In the genomic region with DNA sequence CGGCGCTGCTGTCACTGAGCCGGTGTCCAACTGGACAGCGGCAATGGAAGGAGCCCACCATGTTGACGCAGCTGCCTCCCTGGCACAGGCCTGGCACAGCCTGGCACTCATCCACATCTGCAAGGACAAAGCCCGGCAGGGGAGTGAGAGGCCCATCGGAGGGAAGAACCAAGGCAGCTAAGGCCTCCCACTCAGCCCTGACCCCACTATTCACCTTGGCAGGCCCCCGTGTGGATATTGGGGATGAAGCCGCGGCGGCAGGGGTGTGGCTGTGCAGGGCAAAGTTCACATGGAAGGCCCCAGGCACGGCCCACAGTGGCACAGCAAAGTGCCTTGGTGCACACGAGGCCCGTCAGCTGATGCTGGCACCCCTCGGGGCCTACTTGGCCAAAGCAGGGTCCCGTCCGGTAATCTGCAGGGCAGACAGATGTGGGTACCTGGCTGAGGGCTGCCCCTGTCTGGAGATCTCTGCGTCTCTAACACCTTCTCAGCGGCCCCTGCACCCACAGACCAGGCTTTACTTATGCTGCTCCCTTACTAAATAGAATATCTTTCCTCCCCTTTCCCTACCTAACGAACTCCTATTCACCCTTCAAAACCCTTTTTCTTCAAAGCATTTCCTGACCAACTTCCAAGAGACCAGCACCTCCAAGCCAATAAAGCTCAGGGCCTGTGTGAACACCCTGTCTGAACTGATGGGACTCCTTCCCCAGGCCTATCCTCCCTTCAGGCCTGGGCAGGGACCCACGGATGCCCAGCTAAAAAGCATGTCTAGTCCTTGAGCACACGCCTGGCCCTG, we compare ENCODE assay signal across 1 cellular context.
TF ChIP-seq lines count a peak whose summit lies in the region.

No MANE protein-coding gene starts in this region.

TF ChIP-seq in HepG2, 621 proteins besides CTCF, POLR2A, EP300 and RAD21 (continues in another document):
- TF ChIP-seq HNF4A (CRISPR knock-in tag; IDR thresholded peaks at IDR 0.05): peak; percentile 83
- TF ChIP-seq RBM39 (IDR thresholded peaks at IDR 0.05; ENCODE audit: low read depth, low read length, poor library complexity, severe bottlenecking): no peak
- TF ChIP-seq, protein P1, sequence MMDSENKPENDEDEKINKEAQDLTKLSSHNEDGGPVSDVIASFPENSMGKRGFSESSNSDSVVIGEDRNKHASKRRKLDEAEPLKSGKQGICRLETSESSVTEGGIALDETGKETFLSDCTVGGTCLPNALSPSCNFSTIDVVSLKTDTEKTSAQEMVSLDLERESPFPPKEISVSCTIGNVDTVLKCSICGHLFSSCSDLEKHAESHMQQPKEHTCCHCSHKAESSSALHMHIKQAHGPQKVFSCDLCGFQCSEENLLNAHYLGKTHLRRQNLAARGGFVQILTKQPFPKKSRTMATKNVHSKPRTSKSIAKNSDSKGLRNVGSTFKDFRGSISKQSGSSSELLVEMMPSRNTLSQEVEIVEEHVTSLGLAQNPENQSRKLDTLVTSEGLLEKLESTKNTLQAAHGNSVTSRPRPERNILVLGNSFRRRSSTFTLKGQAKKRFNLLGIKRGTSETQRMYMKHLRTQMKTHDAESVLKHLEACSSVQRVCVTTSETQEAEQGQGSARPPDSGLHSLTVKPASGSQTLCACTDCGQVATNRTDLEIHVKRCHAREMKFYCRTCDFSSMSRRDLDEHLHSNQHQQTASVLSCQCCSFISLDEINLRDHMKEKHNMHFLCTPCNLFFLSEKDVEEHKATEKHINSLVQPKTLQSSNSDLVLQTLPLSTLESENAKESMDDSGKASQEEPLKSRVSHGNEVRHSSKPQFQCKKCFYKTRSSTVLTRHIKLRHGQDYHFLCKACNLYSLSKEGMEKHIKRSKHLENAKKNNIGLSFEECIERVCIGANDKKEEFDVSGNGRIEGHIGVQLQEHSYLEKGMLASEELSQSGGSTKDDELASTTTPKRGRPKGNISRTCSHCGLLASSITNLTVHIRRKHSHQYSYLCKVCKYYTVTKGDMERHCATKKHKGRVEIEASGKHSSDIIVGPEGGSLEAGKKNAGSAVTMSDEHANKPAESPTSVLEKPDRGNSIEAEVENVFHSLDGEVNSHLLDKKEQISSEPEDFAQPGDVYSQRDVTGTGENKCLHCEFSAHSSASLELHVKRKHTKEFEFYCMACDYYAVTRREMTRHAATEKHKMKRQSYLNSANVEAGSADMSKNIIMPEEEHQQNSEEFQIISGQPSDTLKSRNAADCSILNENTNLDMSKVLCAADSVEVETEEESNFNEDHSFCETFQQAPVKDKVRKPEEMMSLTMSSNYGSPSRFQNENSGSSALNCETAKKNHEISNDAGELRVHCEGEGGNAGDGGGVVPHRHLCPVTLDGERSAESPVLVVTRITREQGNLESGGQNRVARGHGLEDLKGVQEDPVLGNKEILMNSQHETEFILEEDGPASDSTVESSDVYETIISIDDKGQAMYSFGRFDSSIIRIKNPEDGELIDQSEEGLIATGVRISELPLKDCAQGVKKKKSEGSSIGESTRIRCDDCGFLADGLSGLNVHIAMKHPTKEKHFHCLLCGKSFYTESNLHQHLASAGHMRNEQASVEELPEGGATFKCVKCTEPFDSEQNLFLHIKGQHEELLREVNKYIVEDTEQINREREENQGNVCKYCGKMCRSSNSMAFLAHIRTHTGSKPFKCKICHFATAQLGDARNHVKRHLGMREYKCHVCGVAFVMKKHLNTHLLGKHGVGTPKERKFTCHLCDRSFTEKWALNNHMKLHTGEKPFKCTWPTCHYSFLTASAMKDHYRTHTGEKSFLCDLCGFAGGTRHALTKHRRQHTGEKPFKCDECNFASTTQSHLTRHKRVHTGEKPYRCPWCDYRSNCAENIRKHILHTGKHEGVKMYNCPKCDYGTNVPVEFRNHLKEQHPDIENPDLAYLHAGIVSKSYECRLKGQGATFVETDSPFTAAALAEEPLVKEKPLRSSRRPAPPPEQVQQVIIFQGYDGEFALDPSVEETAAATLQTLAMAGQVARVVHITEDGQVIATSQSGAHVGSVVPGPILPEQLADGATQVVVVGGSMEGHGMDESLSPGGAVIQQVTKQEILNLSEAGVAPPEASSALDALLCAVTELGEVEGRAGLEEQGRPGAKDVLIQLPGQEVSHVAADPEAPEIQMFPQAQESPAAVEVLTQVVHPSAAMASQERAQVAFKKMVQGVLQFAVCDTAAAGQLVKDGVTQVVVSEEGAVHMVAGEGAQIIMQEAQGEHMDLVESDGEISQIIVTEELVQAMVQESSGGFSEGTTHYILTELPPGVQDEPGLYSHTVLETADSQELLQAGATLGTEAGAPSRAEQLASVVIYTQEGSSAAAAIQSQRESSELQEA (CRISPR knock-in tag; IDR thresholded peaks at IDR 0.05; ENCODE audit: not compliant biosample characterization): no peak
- 0 out of 2 replicates have a peak, but pooled peaks have one; percentile 30 for TF ChIP-seq ZNF777 (CRISPR knock-in tag; IDR thresholded peaks at IDR 0.05)
- no peak for TF ChIP-seq CBX2 (IDR thresholded peaks at IDR 0.05; ENCODE audit: low read depth, low read length)
- TF ChIP-seq CBX2 (CRISPR knock-in tag; IDR thresholded peaks at IDR 0.05; ENCODE audit: low read depth): no peak
- no peak for TF ChIP-seq NFYC (CRISPR knock-in tag; IDR thresholded peaks at IDR 0.05)
- no peak for TF ChIP-seq MZF1 (CRISPR knock-in tag; IDR thresholded peaks at IDR 0.05; ENCODE audit: borderline replicate concordance)
- no peak for TF ChIP-seq SIN3A (IDR thresholded peaks at IDR 0.05; ENCODE audit: borderline replicate concordance, low read depth, low read length)
- no peak for TF ChIP-seq ZNF180 (CRISPR knock-in tag; IDR thresholded peaks at IDR 0.05; ENCODE audit: borderline replicate concordance, low read depth)
- TF ChIP-seq ZMYM3 (CRISPR knock-in tag; IDR thresholded peaks at IDR 0.05): peak; percentile 81
- 0 out of 2 replicates have a peak, but pooled peaks have one; percentile 32 for TF ChIP-seq KLF13 (CRISPR knock-in tag; IDR thresholded peaks at IDR 0.05)
- TF ChIP-seq ZNF556 (CRISPR knock-in tag; IDR thresholded peaks at IDR 0.05; ENCODE audit: borderline replicate concordance): no peak
- no peak for TF ChIP-seq ZNF75D (CRISPR knock-in tag; IDR thresholded peaks at IDR 0.05; ENCODE audit: borderline replicate concordance)
- TF ChIP-seq ZNF614 (CRISPR knock-in tag; IDR thresholded peaks at IDR 0.05; ENCODE audit: borderline replicate concordance): no peak
- TF ChIP-seq, protein P2, sequence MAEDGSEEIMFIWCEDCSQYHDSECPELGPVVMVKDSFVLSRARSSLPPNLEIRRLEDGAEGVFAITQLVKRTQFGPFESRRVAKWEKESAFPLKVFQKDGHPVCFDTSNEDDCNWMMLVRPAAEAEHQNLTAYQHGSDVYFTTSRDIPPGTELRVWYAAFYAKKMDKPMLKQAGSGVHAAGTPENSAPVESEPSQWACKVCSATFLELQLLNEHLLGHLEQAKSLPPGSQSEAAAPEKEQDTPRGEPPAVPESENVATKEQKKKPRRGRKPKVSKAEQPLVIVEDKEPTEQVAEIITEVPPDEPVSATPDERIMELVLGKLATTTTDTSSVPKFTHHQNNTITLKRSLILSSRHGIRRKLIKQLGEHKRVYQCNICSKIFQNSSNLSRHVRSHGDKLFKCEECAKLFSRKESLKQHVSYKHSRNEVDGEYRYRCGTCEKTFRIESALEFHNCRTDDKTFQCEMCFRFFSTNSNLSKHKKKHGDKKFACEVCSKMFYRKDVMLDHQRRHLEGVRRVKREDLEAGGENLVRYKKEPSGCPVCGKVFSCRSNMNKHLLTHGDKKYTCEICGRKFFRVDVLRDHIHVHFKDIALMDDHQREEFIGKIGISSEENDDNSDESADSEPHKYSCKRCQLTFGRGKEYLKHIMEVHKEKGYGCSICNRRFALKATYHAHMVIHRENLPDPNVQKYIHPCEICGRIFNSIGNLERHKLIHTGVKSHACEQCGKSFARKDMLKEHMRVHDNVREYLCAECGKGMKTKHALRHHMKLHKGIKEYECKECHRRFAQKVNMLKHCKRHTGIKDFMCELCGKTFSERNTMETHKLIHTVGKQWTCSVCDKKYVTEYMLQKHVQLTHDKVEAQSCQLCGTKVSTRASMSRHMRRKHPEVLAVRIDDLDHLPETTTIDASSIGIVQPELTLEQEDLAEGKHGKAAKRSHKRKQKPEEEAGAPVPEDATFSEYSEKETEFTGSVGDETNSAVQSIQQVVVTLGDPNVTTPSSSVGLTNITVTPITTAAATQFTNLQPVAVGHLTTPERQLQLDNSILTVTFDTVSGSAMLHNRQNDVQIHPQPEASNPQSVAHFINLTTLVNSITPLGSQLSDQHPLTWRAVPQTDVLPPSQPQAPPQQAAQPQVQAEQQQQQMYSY (CRISPR knock-in tag; IDR thresholded peaks at IDR 0.05): no peak
- no peak for TF ChIP-seq HNRNPK (IDR thresholded peaks at IDR 0.05; ENCODE audit: low read depth, low read length, poor library complexity, severe bottlenecking)
- TF ChIP-seq RBFOX2 (IDR thresholded peaks at IDR 0.05; ENCODE audit: low read depth, low read length): no peak
- no peak for TF ChIP-seq ZNF607 (CRISPR knock-in tag; IDR thresholded peaks at IDR 0.05; ENCODE audit: borderline replicate concordance)
- no peak for TF ChIP-seq ZNF20 (CRISPR knock-in tag; IDR thresholded peaks at IDR 0.05)
- TF ChIP-seq, protein P3, sequence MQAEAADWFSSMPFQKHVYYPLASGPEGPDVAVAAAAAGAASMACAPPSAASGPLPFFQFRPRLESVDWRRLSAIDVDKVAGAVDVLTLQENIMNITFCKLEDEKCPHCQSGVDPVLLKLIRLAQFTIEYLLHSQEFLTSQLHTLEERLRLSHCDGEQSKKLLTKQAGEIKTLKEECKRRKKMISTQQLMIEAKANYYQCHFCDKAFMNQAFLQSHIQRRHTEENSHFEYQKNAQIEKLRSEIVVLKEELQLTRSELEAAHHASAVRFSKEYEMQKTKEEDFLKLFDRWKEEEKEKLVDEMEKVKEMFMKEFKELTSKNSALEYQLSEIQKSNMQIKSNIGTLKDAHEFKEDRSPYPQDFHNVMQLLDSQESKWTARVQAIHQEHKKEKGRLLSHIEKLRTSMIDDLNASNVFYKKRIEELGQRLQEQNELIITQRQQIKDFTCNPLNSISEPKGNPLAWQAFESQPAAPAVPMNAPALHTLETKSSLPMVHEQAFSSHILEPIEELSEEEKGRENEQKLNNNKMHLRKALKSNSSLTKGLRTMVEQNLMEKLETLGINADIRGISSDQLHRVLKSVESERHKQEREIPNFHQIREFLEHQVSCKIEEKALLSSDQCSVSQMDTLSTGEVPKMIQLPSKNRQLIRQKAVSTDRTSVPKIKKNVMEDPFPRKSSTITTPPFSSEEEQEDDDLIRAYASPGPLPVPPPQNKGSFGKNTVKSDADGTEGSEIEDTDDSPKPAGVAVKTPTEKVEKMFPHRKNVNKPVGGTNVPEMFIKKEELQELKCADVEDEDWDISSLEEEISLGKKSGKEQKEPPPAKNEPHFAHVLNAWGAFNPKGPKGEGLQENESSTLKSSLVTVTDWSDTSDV (CRISPR knock-in tag; IDR thresholded peaks at IDR 0.05): no peak
- TF ChIP-seq, protein P4, sequence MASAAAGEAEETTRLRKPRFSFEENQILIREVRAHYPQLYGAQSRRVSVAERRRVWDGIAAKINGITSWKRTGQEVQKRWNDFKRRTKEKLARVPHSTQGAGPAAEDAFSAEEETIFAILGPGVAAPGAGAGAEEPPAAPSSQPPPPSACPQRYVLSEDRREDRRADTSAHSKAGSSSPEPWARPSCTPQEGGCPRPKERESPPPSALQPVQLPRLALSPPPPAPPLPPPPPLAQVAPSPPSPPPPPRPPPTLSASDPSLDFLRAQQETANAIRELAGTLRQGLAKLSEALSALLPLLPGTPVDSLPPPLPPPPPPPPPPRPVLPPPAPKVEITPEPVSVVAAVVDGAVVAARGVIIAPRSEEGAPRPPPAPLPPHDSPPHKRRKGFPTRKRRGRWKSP (CRISPR knock-in tag; IDR thresholded peaks at IDR 0.05): no peak; the same call in 1 of the 2 replicates
- TF ChIP-seq, protein P5, sequence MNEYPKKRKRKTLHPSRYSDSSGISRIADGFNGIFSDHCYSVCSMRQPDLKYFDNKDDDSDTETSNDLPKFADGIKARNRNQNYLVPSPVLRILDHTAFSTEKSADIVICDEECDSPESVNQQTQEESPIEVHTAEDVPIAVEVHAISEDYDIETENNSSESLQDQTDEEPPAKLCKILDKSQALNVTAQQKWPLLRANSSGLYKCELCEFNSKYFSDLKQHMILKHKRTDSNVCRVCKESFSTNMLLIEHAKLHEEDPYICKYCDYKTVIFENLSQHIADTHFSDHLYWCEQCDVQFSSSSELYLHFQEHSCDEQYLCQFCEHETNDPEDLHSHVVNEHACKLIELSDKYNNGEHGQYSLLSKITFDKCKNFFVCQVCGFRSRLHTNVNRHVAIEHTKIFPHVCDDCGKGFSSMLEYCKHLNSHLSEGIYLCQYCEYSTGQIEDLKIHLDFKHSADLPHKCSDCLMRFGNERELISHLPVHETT (CRISPR knock-in tag; conservative IDR thresholded peaks at IDR 0.05): no peak
- peak; percentile 98 for TF ChIP-seq HNRNPL (IDR thresholded peaks at IDR 0.05; ENCODE audit: low read depth, low read length)
- no peak for TF ChIP-seq RFXANK (CRISPR knock-in tag; IDR thresholded peaks at IDR 0.05)
- 0 out of 2 replicates have a peak, but pooled peaks have one; percentile 40 for TF ChIP-seq HOXA5 (CRISPR knock-in tag; IDR thresholded peaks at IDR 0.05)
- TF ChIP-seq, protein P6, sequence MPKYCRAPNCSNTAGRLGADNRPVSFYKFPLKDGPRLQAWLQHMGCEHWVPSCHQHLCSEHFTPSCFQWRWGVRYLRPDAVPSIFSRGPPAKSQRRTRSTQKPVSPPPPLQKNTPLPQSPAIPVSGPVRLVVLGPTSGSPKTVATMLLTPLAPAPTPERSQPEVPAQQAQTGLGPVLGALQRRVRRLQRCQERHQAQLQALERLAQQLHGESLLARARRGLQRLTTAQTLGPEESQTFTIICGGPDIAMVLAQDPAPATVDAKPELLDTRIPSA (CRISPR knock-in tag; IDR thresholded peaks at IDR 0.05; ENCODE audit: borderline replicate concordance): no peak
- TF ChIP-seq NKX3-1 (CRISPR knock-in tag; IDR thresholded peaks at IDR 0.05): no peak
- TF ChIP-seq ZFP1 (CRISPR knock-in tag; IDR thresholded peaks at IDR 0.05): no peak
- no peak for TF ChIP-seq SAFB2 (CRISPR knock-in tag; IDR thresholded peaks at IDR 0.05; ENCODE audit: borderline replicate concordance, low read depth)
- TF ChIP-seq STAT5B (CRISPR knock-in tag; IDR thresholded peaks at IDR 0.05): no peak
- no peak for TF ChIP-seq SP1 (IDR thresholded peaks at IDR 0.05)
- no peak for TF ChIP-seq SP1 (CRISPR knock-in tag; IDR thresholded peaks at IDR 0.05)
- TF ChIP-seq ONECUT2 (CRISPR knock-in tag; IDR thresholded peaks at IDR 0.05): no peak
- no peak for TF ChIP-seq ZNF781 (CRISPR knock-in tag; IDR thresholded peaks at IDR 0.05; ENCODE audit: borderline replicate concordance, not compliant biosample characterization)
- no peak for TF ChIP-seq NFKBIZ (CRISPR knock-in tag; IDR thresholded peaks at IDR 0.05)
- TF ChIP-seq PTBP1 (IDR thresholded peaks at IDR 0.05; ENCODE audit: low read depth, low read length, poor library complexity, severe bottlenecking): no peak
- TF ChIP-seq, protein P7, sequence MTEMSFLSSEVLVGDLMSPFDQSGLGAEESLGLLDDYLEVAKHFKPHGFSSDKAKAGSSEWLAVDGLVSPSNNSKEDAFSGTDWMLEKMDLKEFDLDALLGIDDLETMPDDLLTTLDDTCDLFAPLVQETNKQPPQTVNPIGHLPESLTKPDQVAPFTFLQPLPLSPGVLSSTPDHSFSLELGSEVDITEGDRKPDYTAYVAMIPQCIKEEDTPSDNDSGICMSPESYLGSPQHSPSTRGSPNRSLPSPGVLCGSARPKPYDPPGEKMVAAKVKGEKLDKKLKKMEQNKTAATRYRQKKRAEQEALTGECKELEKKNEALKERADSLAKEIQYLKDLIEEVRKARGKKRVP (CRISPR knock-in tag; IDR thresholded peaks at IDR 0.05): no peak
- no peak for TF ChIP-seq NCOA2 (CRISPR knock-in tag; IDR thresholded peaks at IDR 0.05)
- no peak for TF ChIP-seq SRSF4 (IDR thresholded peaks at IDR 0.05; ENCODE audit: low read depth, low read length, poor library complexity, severe bottlenecking)
- 0 out of 2 replicates have a peak, but pooled peaks have one; percentile 35 for TF ChIP-seq ZMYM2 (CRISPR knock-in tag; IDR thresholded peaks at IDR 0.05)
- no peak for TF ChIP-seq KAT8 (CRISPR knock-in tag; IDR thresholded peaks at IDR 0.05)
